In the genomic region with DNA sequence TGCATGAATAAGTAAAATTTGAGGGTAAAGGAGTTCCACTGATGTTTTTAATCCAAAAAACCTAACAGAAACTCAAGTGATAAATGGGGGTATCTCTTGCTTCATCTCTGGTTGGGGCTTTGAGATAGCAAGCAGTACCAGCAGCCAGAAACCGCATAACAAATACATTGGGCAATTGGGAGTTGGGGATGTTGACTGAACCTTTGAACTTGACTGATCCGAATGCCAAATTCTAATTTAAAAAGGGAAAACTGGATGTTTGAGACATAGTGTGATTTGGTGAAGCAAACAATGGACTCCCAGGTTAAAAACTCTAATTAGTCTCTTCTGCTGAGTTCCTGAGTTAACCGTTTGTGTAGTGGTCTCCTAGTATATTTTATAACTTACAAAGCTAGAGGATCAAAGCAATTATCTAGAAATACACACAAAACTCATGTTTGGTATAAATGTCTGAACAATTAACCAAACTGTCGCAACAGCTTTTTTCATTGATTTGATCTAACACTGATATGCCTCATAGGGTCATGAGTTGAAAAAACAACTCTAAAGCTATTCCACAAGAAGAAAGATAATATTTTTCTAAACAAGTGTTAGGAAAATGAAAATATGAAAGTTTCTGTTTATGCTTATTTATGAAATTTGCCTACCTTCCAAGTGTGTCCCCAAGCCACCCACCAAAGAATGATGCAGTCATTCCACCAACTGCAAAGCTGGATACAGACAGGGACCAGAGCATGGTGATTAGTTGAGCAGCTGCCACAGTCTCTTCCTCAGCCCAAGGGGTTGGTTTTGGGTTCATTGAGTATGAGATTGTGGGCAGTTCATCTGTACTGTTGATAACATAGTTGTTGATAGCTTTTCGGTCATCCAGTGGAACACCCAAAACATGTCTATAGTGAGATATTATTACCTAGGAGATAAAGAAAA, we compare ENCODE assay signal across 2 cellular contexts.
TF ChIP-seq lines count a peak whose summit lies in the region.

No MANE protein-coding gene starts in this region.

TF ChIP-seq in A549, 52 proteins besides CTCF, POLR2A, EP300 and RAD21:
- TF ChIP-seq ZSCAN20 (CRISPR knock-in tag; IDR thresholded peaks at IDR 0.05), result no peak
- peak; percentile 49 for TF ChIP-seq GATA3 (IDR thresholded peaks at IDR 0.05; ENCODE audit: borderline replicate concordance)
- TF ChIP-seq CEBPB (IDR thresholded peaks at IDR 0.05), result 0 out of 4 replicates have a peak, but pooled peaks of 1 of the 2 experiments have one; percentile 5

TF ChIP-seq in H1, 55 proteins besides CTCF, POLR2A, EP300 and RAD21:
- TF ChIP-seq CEBPB (IDR thresholded peaks at IDR 0.05; ENCODE audit: low read depth, low read length) (peak; percentile 47; the same call in 1 of the 2 replicates), CHD1 (IDR thresholded peaks at IDR 0.05; ENCODE audit: low read depth, low read length) (no peak)
